ENCODE assay signal across 10 cellular contexts in the genomic region with DNA sequence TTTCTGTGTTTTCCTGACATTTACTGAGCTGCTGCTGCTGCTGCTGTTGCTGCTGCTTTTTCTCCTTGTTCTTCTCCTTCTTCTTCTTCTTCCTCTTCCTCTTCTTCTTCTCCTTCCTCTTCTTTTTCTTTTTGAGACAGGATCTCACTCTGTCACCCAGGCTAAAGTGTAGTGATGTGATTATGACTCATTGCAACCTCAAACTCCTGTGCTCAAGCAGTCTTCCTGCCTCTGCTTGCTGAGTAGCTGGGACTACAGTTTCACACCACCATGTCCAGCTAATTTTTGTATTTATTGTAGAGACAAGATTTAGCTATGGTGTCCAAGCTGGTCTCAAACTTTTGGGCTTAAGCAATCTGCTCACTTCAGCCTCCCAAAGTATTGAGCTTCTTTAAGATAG.
DNase-seq lines count a peak whose midpoint lies in the region; ATAC-seq and TF ChIP-seq lines count a peak whose summit lies in the region.
"Had no signal": no experiment of that assay in that cellular context is flagged by ENCODE, and none has a peak within 500 bp of the region (broad histone marks: within the 10 kb centered on the region; RNA-seq: fewer than 3 reads in every experiment).

No MANE protein-coding gene starts in this region.

- peak; percentile 62 for ATAC-seq in GM19463 (IDR thresholded peaks at IDR 0.05; ENCODE audit: unreplicated experiment)
- no peak for ATAC-seq in right cardiac atrium
- ATAC-seq in HG03439 (IDR thresholded peaks at IDR 0.05; ENCODE audit: unreplicated experiment), result no peak
- ATAC-seq: HepG2 had no signal

- H3K4me3 ChIP-seq in cardiac fibroblast (replicated peaks in 1 of 2; ENCODE audit: low read depth in 2 of 2, low read length in 2 of 2) (no peak overlapping the region), ascending aorta (no peak overlapping the region), right cardiac atrium (ENCODE audit: low read length) (no peak overlapping the region)
- H3K4me3 ChIP-seq: upper lobe of left lung had no signal

- no peak for TF ChIP-seq CTCF in cardiac fibroblast (IDR thresholded peaks at IDR 0.05; ENCODE audit: low read depth, low read length)
- no peak for TF ChIP-seq CTCF in ascending aorta (IDR thresholded peaks at IDR 0.05)

- intact Hi-C loops in ascending aorta (cut with DNase I), result no loop called here
- intact Hi-C loops in right cardiac atrium (cut with DNase I), result no loop called here

- DNase-seq in ACHN (peak; percentile 75), KBM-7 (peak; percentile 8), cardiac fibroblast (ENCODE audit: low read depth in 2 of 2) (peak; percentile 27 to 82), NCI-H774 (lab: John Stamatoyannopoulos, UW) (no peak), ascending aorta (ENCODE audit: low spot score in 2 of 2) (no peak), right cardiac atrium (no peak)
- DNase-seq: upper lobe of left lung had no signal

- H3K36me3 ChIP-seq in ascending aorta, result no peaks in the 10 kb centered on the region
- H3K36me3 ChIP-seq: upper lobe of left lung had no signal

- H3K27me3 ChIP-seq in ascending aorta, result no peaks in the 10 kb centered on the region
- H3K27me3 ChIP-seq in right cardiac atrium (ENCODE audit: control insufficient read depth, insufficient read depth), result no peaks in the 10 kb centered on the region
- H3K27me3 ChIP-seq: upper lobe of left lung had no signal

- H3K27ac ChIP-seq in ascending aorta (no peak overlapping the region), right cardiac atrium (ENCODE audit: low read length) (no peak overlapping the region)
- H3K27ac ChIP-seq: upper lobe of left lung had no signal

- H3K4me1 ChIP-seq in ascending aorta (no peaks in the 10 kb centered on the region), right cardiac atrium (ENCODE audit: control insufficient read depth, insufficient read depth, low read length) (no peaks in the 10 kb centered on the region)
- H3K4me1 ChIP-seq: upper lobe of left lung had no signal

- in situ Hi-C loops in ACHN (cut with HindIII; ENCODE audit: low pct_ligation_motif_present, low pct_unique_long_range_greater_than_20kb, low sequenced_read_pairs), result no loop called here
- in situ Hi-C loops in KBM-7 (cut with MboI; ENCODE audit: low pct_unique_long_range_greater_than_20kb, low sequenced_read_pairs), result no loop called here

- H3K9me3 ChIP-seq in ascending aorta (no peaks in the 10 kb centered on the region), right cardiac atrium (ENCODE audit: control insufficient read depth, low read length) (no peaks in the 10 kb centered on the region)
- H3K9me3 ChIP-seq: upper lobe of left lung had no signal

Comparison
In these comparisons a context has a peak if more than half of its experiments do, and no peak if none do; other contexts are left out.
1. DNase-seq: peak in ACHN (single experiment), KBM-7 (single experiment) and cardiac fibroblast (2 of 2); none in NCI-H774 (single experiment), ascending aorta (0 of 2) and right cardiac atrium (0 of 3).